ENCODE assay signal across 11 cellular contexts in the genomic region with DNA sequence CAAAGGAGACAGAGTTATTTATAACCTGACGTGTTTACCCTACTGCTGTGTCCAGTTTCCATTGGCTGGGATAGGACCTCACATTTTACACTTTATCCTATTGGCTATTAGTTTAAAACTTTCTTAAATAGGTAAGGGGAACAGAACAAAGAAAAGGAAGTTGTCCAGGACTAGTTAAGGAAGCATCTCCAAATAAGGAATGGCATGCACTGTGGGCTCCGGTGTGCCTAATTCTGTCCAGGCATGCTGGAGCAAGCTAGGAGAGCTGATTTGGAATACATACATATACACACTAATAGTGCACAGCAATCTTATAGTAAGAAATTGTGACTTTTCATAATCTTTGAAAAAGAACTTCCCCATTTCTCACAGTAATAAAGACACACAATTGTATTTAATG.
A peak's percentile ranks its signal among the peaks of the same experiment; 100 is the strongest.
DNase-seq lines count a peak whose midpoint lies in the region; ATAC-seq and TF ChIP-seq lines count a peak whose summit lies in the region.
"Had no signal": no experiment of that assay in that cellular context is flagged by ENCODE, and none has a peak within 500 bp of the region (broad histone marks: within the 10 kb centered on the region; RNA-seq: fewer than 3 reads in every experiment).

No MANE protein-coding gene starts in this region.

- TF ChIP-seq CTCF in type B pancreatic cell (conservative IDR thresholded peaks at IDR 0.05) = no peak

- ATAC-seq in Right ventricle myocardium inferior = peak; percentile 42

- H3K4me3 Mint-ChIP-seq in immature natural killer cell (peak overlapping the region in 4 of 5 donors; percentile 24 to 76 (median 46)), type B pancreatic cell (no peak overlapping the region)

- peaks cover 6 to 12% (median 9%) of the 10 kb centered on the region in 6 donors for H3K9me3 Mint-ChIP-seq in immature natural killer cell
- peaks cover 14% of the 10 kb centered on the region for H3K9me3 Mint-ChIP-seq in type B pancreatic cell

- H3K27ac Mint-ChIP-seq in immature natural killer cell (peak overlapping the region in 2 of 6 donors; percentile 7 to 23), type B pancreatic cell (peak overlapping the region; percentile 16)

- peaks cover 73 to 85% of the 10 kb centered on the region in 2 donors for H3K4me1 Mint-ChIP-seq in immature natural killer cell
- peaks cover 9% of the 10 kb centered on the region for H3K4me1 Mint-ChIP-seq in type B pancreatic cell (ENCODE audit: unreplicated experiment)

- peaks cover 2 to 7% (median 3%) of the 10 kb centered on the region in 3 donors for H3K27me3 Mint-ChIP-seq in immature natural killer cell (ENCODE audit: low read depth in 3 of 3)
- H3K27me3 Mint-ChIP-seq in type B pancreatic cell = no peaks in the 10 kb centered on the region

- intact Hi-C loops in Right ventricle myocardium inferior (cut with DNase I) = no loop called here
- intact Hi-C loops in cardiac septum (cut with DNase I) = no loop called here

- no peak for DNase-seq in Right ventricle myocardium inferior (ENCODE audit: missing footprints)
- no peak for DNase-seq in cardiac septum (ENCODE audit: low spot score)
- peak; percentile 35 for DNase-seq in astrocyte of the hippocampus (ENCODE audit: low read depth, low spot score)
- DNase-seq in immature natural killer cell = no peak
- DNase-seq in type B pancreatic cell (ENCODE audit: extremely low spot score, unreplicated experiment) = no peak
- DNase-seq in NCI-H2107 treated with DMSO at 0.1 percent for 48 hours (lab: John Stamatoyannopoulos, UW; ENCODE audit: unreplicated experiment) = no peak
- no peak for DNase-seq in GM19238 (ENCODE audit: insufficient read length, low spot score)
- DNase-seq in NCI-H1105 (lab: John Stamatoyannopoulos, UW) = no peak
- DNase-seq: activated effector memory CD4-positive, alpha-beta T cell treated with Interleukin-2 at 50 U/mL for 16 hours; hypothalamus; small intestine had no signal

- H3K36me3 Mint-ChIP-seq in immature natural killer cell = peaks cover 23 to 37% (median 28%) of the 10 kb centered on the region in 3 donors
- peaks cover 56% of the 10 kb centered on the region for H3K36me3 Mint-ChIP-seq in type B pancreatic cell
